ENCODE assay signal across 1 cellular context in the genomic region with DNA sequence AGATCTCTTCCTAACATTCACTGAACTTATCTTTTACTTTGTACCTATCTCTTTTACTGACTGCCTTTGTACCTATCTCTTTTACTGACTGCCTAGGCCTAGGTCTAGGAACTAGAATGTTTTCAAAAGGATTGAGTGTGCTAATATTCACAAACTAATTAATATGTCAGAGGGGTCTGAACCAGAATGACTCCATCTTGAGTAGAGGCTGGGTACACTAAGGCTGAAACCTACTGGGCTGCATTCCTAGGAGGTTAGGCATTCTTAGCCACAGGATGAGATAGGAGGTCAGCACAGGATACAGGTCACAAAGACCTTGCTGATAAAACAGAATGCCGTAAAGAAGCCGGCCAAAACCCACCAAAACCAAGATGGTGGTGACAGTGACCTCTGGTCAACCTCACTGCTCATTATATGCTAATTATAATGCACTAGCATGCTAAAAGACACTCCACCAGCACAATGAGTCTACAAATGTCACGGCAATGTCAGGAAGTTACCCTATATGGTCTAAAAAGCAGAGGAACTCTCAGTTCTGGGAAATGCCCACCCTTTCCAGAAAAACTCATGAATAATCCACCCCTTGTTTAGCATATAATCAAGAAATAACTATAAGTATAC.
TF ChIP-seq lines count a peak whose summit lies in the region.

No MANE protein-coding gene starts in this region.

TF ChIP-seq in K562, 482 proteins besides CTCF, POLR2A, EP300 and RAD21 (continued from another document and continues in another):
- TF ChIP-seq, protein P1, sequence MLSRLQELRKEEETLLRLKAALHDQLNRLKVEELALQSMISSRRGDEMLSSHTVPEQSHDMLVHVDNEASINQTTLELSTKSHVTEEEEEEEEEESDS (CRISPR knock-in tag; IDR thresholded peaks at IDR 0.05) = peak; percentile 87
- TF ChIP-seq, protein P2, sequence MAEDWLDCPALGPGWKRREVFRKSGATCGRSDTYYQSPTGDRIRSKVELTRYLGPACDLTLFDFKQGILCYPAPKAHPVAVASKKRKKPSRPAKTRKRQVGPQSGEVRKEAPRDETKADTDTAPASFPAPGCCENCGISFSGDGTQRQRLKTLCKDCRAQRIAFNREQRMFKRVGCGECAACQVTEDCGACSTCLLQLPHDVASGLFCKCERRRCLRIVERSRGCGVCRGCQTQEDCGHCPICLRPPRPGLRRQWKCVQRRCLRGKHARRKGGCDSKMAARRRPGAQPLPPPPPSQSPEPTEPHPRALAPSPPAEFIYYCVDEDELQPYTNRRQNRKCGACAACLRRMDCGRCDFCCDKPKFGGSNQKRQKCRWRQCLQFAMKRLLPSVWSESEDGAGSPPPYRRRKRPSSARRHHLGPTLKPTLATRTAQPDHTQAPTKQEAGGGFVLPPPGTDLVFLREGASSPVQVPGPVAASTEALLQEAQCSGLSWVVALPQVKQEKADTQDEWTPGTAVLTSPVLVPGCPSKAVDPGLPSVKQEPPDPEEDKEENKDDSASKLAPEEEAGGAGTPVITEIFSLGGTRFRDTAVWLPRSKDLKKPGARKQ (CRISPR knock-in tag; IDR thresholded peaks at IDR 0.05) = peak; percentile 99
- TF ChIP-seq STAT5A (IDR thresholded peaks at IDR 0.05; ENCODE audit: borderline replicate concordance, low read length) (peak; percentile 97), MYBL2 (IDR thresholded peaks at IDR 0.05; ENCODE audit: low read depth) (no peak), MYBL2 (CRISPR knock-in tag; IDR thresholded peaks at IDR 0.05; ENCODE audit: borderline replicate concordance) (no peak), POLR2G (IDR thresholded peaks at IDR 0.05; ENCODE audit: low read depth, low read length) (no peak), MEF2D (tag; conservative IDR thresholded peaks at IDR 0.05; ENCODE audit: low read depth) (peak; percentile 100), MEF2A (IDR thresholded peaks at IDR 0.05; ENCODE audit: control insufficient read depth, low read depth, low read length) (no peak), ZFPM2 (CRISPR knock-in tag; IDR thresholded peaks at IDR 0.05) (peak; percentile 99), PHB (CRISPR knock-in tag; IDR thresholded peaks at IDR 0.05) (peak; percentile 94), ZNF232 (CRISPR knock-in tag; IDR thresholded peaks at IDR 0.05) (no peak), ELF2 (CRISPR knock-in tag; IDR thresholded peaks at IDR 0.05) (peak; percentile 95), CREBBP (IDR thresholded peaks at IDR 0.05; ENCODE audit: low read depth, low read length) (no peak), TRIM28 (IDR thresholded peaks at IDR 0.05) (0 out of 2 replicates have a peak, but pooled peaks have one; percentile 12), DIDO1 (tag; IDR thresholded peaks at IDR 0.05; ENCODE audit: low read depth) (peak; percentile 98), ZNF133 (CRISPR knock-in tag; IDR thresholded peaks at IDR 0.05) (peak; percentile 98), HNRNPUL1 (IDR thresholded peaks at IDR 0.05; ENCODE audit: low read length) (no peak), ZNF778 (CRISPR knock-in tag; IDR thresholded peaks at IDR 0.05) (peak; percentile 89; the same call in 1 of the 2 replicates), SMARCA5 (IDR thresholded peaks at IDR 0.05) (0 out of 2 replicates have a peak, but pooled peaks have one; percentile 21), GATAD2A (IDR thresholded peaks at IDR 0.05) (peak; percentile 99), LEF1 (IDR thresholded peaks at IDR 0.05) (no peak), MECOM (CRISPR knock-in tag; IDR thresholded peaks at IDR 0.05) (peak; percentile 100), POLR3A (IDR thresholded peaks at IDR 0.05; ENCODE audit: borderline replicate concordance, extremely low read depth, insufficient read depth, insufficient read length) (no peak), FOXP1 (CRISPR knock-in tag; IDR thresholded peaks at IDR 0.05) (no peak), POLR2H (tag; IDR thresholded peaks at IDR 0.05; ENCODE audit: low read depth) (no peak), HOXB6 (CRISPR knock-in tag; IDR thresholded peaks at IDR 0.05; ENCODE audit: borderline replicate concordance) (peak; percentile 97), ZBTB17 (CRISPR knock-in tag; IDR thresholded peaks at IDR 0.05) (peak; percentile 98), CC2D1A (IDR thresholded peaks at IDR 0.05) (no peak), ZNF253 (CRISPR knock-in tag; conservative IDR thresholded peaks at IDR 0.05) (peak; percentile 96), ATF1 (CRISPR knock-in tag; IDR thresholded peaks at IDR 0.05) (no peak), ATF1 (tag; IDR thresholded peaks at IDR 0.05) (peak; percentile 94), XRCC3 (IDR thresholded peaks at IDR 0.05) (no peak), MEIS2 (IDR thresholded peaks at IDR 0.05; ENCODE audit: partially characterized antibody) (peak; percentile 75), ZNF77 (CRISPR knock-in tag; IDR thresholded peaks at IDR 0.05) (peak; percentile 95), OTX1 (CRISPR knock-in tag; IDR thresholded peaks at IDR 0.05) (peak; percentile 99), NCOR1 (IDR thresholded peaks at IDR 0.05) (no peak; the same call in 1 of the 2 replicates), PRPF4 (IDR thresholded peaks at IDR 0.05; ENCODE audit: insufficient read depth, low read depth, low read length, poor library complexity, severe bottlenecking) (no peak), ZNF224 (CRISPR knock-in tag; IDR thresholded peaks at IDR 0.05) (no peak), ZNF699 (CRISPR knock-in tag; IDR thresholded peaks at IDR 0.05; ENCODE audit: insufficient replicate concordance) (peak; percentile 94), RBM25 (IDR thresholded peaks at IDR 0.05; ENCODE audit: low read depth, low read length, severe bottlenecking) (no peak), SP2 (IDR thresholded peaks at IDR 0.05; ENCODE audit: extremely low read depth, low read depth, low read length, poor library complexity, severe bottlenecking) (no peak)
- TF ChIP-seq, protein P3, sequence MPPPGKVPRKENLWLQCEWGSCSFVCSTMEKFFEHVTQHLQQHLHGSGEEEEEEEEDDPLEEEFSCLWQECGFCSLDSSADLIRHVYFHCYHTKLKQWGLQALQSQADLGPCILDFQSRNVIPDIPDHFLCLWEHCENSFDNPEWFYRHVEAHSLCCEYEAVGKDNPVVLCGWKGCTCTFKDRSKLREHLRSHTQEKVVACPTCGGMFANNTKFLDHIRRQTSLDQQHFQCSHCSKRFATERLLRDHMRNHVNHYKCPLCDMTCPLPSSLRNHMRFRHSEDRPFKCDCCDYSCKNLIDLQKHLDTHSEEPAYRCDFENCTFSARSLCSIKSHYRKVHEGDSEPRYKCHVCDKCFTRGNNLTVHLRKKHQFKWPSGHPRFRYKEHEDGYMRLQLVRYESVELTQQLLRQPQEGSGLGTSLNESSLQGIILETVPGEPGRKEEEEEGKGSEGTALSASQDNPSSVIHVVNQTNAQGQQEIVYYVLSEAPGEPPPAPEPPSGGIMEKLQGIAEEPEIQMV (tag; conservative IDR thresholded peaks at IDR 0.05; ENCODE audit: low read depth) = peak; percentile 98
- TF ChIP-seq, protein P4, sequence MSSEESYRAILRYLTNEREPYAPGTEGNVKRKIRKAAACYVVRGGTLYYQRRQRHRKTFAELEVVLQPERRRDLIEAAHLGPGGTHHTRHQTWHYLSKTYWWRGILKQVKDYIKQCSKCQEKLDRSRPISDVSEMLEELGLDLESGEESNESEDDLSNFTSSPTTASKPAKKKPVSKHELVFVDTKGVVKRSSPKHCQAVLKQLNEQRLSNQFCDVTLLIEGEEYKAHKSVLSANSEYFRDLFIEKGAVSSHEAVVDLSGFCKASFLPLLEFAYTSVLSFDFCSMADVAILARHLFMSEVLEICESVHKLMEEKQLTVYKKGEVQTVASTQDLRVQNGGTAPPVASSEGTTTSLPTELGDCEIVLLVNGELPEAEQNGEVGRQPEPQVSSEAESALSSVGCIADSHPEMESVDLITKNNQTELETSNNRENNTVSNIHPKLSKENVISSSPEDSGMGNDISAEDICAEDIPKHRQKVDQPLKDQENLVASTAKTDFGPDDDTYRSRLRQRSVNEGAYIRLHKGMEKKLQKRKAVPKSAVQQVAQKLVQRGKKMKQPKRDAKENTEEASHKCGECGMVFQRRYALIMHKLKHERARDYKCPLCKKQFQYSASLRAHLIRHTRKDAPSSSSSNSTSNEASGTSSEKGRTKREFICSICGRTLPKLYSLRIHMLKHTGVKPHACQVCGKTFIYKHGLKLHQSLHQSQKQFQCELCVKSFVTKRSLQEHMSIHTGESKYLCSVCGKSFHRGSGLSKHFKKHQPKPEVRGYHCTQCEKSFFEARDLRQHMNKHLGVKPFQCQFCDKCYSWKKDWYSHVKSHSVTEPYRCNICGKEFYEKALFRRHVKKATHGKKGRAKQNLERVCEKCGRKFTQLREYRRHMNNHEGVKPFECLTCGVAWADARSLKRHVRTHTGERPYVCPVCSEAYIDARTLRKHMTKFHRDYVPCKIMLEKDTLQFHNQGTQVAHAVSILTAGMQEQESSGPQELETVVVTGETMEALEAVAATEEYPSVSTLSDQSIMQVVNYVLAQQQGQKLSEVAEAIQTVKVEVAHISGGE (CRISPR knock-in tag; IDR thresholded peaks at IDR 0.05) = peak in 2 of 3 experiments; percentile 64 to 95; a peak in 3 of 6 replicates
- TF ChIP-seq, protein P5, sequence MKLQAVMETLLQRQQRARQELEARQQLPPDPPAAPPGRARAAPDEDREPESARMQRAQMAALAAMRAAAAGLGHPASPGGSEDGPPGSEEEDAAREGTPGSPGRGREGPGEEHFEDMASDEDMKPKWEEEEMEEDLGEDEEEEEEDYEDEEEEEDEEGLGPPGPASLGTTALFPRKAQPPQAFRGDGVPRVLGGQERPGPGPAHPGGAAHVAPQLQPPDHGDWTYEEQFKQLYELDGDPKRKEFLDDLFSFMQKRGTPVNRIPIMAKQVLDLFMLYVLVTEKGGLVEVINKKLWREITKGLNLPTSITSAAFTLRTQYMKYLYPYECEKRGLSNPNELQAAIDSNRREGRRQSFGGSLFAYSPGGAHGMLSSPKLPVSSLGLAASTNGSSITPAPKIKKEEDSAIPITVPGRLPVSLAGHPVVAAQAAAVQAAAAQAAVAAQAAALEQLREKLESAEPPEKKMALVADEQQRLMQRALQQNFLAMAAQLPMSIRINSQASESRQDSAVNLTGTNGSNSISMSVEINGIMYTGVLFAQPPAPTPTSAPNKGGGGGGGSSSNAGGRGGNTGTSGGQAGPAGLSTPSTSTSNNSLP (IDR thresholded peaks at IDR 0.05; ENCODE audit: borderline replicate concordance, low read depth, low read length) = no peak; the same call in 1 of the 2 replicates
- TF ChIP-seq, protein P6, sequence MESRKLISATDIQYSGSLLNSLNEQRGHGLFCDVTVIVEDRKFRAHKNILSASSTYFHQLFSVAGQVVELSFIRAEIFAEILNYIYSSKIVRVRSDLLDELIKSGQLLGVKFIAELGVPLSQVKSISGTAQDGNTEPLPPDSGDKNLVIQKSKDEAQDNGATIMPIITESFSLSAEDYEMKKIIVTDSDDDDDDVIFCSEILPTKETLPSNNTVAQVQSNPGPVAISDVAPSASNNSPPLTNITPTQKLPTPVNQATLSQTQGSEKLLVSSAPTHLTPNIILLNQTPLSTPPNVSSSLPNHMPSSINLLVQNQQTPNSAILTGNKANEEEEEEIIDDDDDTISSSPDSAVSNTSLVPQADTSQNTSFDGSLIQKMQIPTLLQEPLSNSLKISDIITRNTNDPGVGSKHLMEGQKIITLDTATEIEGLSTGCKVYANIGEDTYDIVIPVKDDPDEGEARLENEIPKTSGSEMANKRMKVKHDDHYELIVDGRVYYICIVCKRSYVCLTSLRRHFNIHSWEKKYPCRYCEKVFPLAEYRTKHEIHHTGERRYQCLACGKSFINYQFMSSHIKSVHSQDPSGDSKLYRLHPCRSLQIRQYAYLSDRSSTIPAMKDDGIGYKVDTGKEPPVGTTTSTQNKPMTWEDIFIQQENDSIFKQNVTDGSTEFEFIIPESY (CRISPR knock-in tag; IDR thresholded peaks at IDR 0.05) = no peak
- TF ChIP-seq, protein P7, sequence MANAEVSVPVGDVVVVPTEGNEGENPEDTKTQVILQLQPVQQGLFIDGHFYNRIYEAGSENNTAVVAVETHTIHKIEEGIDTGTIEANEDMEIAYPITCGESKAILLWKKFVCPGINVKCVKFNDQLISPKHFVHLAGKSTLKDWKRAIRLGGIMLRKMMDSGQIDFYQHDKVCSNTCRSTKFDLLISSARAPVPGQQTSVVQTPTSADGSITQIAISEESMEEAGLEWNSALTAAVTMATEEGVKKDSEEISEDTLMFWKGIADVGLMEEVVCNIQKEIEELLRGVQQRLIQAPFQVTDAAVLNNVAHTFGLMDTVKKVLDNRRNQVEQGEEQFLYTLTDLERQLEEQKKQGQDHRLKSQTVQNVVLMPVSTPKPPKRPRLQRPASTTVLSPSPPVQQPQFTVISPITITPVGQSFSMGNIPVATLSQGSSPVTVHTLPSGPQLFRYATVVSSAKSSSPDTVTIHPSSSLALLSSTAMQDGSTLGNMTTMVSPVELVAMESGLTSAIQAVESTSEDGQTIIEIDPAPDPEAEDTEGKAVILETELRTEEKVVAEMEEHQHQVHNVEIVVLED (CRISPR knock-in tag; IDR thresholded peaks at IDR 0.05) = peak; percentile 89
- TF ChIP-seq, protein P8, sequence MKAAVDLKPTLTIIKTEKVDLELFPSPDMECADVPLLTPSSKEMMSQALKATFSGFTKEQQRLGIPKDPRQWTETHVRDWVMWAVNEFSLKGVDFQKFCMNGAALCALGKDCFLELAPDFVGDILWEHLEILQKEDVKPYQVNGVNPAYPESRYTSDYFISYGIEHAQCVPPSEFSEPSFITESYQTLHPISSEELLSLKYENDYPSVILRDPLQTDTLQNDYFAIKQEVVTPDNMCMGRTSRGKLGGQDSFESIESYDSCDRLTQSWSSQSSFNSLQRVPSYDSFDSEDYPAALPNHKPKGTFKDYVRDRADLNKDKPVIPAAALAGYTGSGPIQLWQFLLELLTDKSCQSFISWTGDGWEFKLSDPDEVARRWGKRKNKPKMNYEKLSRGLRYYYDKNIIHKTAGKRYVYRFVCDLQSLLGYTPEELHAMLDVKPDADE (conservative IDR thresholded peaks at IDR 0.05; ENCODE audit: control insufficient read depth, low read depth, low read length) = no peak
- TF ChIP-seq, protein P9, sequence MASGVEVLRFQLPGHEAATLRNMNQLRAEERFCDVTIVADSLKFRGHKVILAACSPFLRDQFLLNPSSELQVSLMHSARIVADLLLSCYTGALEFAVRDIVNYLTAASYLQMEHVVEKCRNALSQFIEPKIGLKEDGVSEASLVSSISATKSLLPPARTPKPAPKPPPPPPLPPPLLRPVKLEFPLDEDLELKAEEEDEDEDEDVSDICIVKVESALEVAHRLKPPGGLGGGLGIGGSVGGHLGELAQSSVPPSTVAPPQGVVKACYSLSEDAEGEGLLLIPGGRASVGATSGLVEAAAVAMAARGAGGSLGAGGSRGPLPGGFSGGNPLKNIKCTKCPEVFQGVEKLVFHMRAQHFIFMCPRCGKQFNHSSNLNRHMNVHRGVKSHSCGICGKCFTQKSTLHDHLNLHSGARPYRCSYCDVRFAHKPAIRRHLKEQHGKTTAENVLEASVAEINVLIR (CRISPR knock-in tag; IDR thresholded peaks at IDR 0.05) = peak; percentile 96
- TF ChIP-seq, protein P10, sequence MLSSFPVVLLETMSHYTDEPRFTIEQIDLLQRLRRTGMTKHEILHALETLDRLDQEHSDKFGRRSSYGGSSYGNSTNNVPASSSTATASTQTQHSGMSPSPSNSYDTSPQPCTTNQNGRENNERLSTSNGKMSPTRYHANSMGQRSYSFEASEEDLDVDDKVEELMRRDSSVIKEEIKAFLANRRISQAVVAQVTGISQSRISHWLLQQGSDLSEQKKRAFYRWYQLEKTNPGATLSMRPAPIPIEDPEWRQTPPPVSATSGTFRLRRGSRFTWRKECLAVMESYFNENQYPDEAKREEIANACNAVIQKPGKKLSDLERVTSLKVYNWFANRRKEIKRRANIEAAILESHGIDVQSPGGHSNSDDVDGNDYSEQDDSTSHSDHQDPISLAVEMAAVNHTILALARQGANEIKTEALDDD (IDR thresholded peaks at IDR 0.05) = peak; percentile 71
